Comparison of ENCODE assay signal across 8 cellular contexts in genomic region chr19:4007021-4007835, GRCh38. TPM values are rescaled to one million over a fixed set of nuclear protein-coding genes. Genes with fewer than 3 reads are reported as not detected.
DNase-seq lines count a peak whose midpoint lies in the region; ATAC-seq and TF ChIP-seq lines count a peak whose summit lies in the region.

A gene with protein sequence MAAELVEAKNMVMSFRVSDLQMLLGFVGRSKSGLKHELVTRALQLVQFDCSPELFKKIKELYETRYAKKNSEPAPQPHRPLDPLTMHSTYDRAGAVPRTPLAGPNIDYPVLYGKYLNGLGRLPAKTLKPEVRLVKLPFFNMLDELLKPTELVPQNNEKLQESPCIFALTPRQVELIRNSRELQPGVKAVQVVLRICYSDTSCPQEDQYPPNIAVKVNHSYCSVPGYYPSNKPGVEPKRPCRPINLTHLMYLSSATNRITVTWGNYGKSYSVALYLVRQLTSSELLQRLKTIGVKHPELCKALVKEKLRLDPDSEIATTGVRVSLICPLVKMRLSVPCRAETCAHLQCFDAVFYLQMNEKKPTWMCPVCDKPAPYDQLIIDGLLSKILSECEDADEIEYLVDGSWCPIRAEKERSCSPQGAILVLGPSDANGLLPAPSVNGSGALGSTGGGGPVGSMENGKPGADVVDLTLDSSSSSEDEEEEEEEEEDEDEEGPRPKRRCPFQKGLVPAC (plus strand): TSS chr19:4007736. CDS start chr19:4007761, 25 bp downstream.

- DNase-seq in NCI-H2196 treated with DMSO at 0.1 percent for 48 hours (lab: John Stamatoyannopoulos, UW; ENCODE audit: unreplicated experiment) (peak; percentile 92), mammary epithelial cell (peak; percentile 90), iPS-NIHi7 (ENCODE audit: extremely low spot score) (peak; percentile 100), smooth muscle cell of the brain vasculature (ENCODE audit: low read depth, low spot score) (peak; percentile 88)

- H3K27ac ChIP-seq in ACC112 (ENCODE audit: low read depth, low read length): no peak within 1 kb of the TSS
- peak within 1 kb of the TSS; percentile 8 for H3K27ac ChIP-seq in mammary epithelial cell (ENCODE audit: insufficient read depth, low read depth, low read length)

- H3K36me3 ChIP-seq in ACC112 (ENCODE audit: insufficient read depth, low read length): no peaks in the 10 kb centered on the region
- H3K36me3 ChIP-seq in mammary epithelial cell (ENCODE audit: insufficient read depth, low read length): no peaks in the 10 kb centered on the region

- H4K20me1 ChIP-seq in mammary epithelial cell (ENCODE audit: insufficient read depth, low read length): no peaks in the 10 kb centered on the region

- peak; percentile 56 for ATAC-seq in GM18870 (IDR thresholded peaks at IDR 0.05; ENCODE audit: unreplicated experiment)
- ATAC-seq in HG03108 (IDR thresholded peaks at IDR 0.05; ENCODE audit: unreplicated experiment): peak; percentile 81

- H3K4me1 ChIP-seq in ACC112 (ENCODE audit: control insufficient read depth, insufficient read depth, low read length, unreplicated experiment) (peaks cover 8% of the 10 kb centered on the region), mammary epithelial cell (ENCODE audit: insufficient read depth, low read length) (peaks cover 9% of the 10 kb centered on the region)

- H2AFZ ChIP-seq in ACC112 (ENCODE audit: low read length, unreplicated experiment): peak within 1 kb of the TSS; percentile 75
- H2AFZ ChIP-seq in mammary epithelial cell (ENCODE audit: low read depth, low read length): peak within 1 kb of the TSS; percentile 97

- no peaks in the 10 kb centered on the region for H3K9me3 ChIP-seq in mammary epithelial cell (replicated peaks; ENCODE audit: insufficient read depth, low read length)

- H3K4me3 ChIP-seq in ACC112 (ENCODE audit: low read depth, low read length) (peak within 1 kb of the TSS; percentile 91), WI38 (ENCODE audit: low read depth, low read length) (peak within 1 kb of the TSS; percentile 93), mammary epithelial cell (replicated peaks in 1 of 3; ENCODE audit: insufficient read depth in 1 of 3, low read depth in 2 of 3, low read length in 3 of 3) (peak within 1 kb of the TSS; percentile 89 to 99 (median 90))

- in situ Hi-C loops in mammary epithelial cell (cut with MboI; ENCODE audit: low sequenced_read_pairs in 2 of 2): no loop called here

- TF ChIP-seq CTCF in WI38 (IDR thresholded peaks at IDR 0.05; ENCODE audit: low read depth, low read length) (no peak), mammary epithelial cell (conservative IDR thresholded peaks at IDR 0.05 in 1 of 2, IDR thresholded peaks at IDR 0.05 in 1 of 2; ENCODE audit: extremely low read depth in 1 of 2, insufficient read depth in 1 of 2, low read depth in 1 of 2, low read length in 2 of 2) (peak in 1 of 2 donors; percentile 4)

- 2% methylated on average over 13 of the region's 91 CpGs for WGBS in mammary epithelial cell (ENCODE audit: low coverage, missing lambda C conversion rate)

- peak within 1 kb of the TSS; percentile 96 for H3K4me2 ChIP-seq in mammary epithelial cell (ENCODE audit: insufficient read depth, low read depth, low read length)

- H3K27me3 ChIP-seq in ACC112 (ENCODE audit: insufficient read depth, low read length) (no peaks in the 10 kb centered on the region), mammary epithelial cell (ENCODE audit: insufficient read depth, low read length) (no peaks in the 10 kb centered on the region)

- dilution Hi-C loops in mammary epithelial cell (cut with HindIII; ENCODE audit: low sequenced_read_pairs): no loop called here

- CTCF ChIA-PET in mammary epithelial cell (lab: Charles Lee; ENCODE audit: low non-redundant PET): interaction anchor here (0.6 kb wide), 1 partner anchor 41 kb away, joined by 4 read pairs; no protein-coding TSS in a partner anchor

- H3K9ac ChIP-seq in mammary epithelial cell (ENCODE audit: insufficient read depth, low read length): peak within 1 kb of the TSS; percentile 51

- no TSS peak for BruUV-seq in mammary epithelial cell (replicated peaks; lab: Mats Ljungman, UMichigan)

- H3K79me2 ChIP-seq in ACC112 (ENCODE audit: control insufficient read depth, insufficient read depth, low read length, unreplicated experiment) (peaks cover 36% of the 10 kb centered on the region), mammary epithelial cell (ENCODE audit: insufficient read depth, low read length) (peaks cover 43% of the 10 kb centered on the region)

- intact Hi-C loops in mammary epithelial cell (cut with micrococcal nuclease): loop anchor here (1.0 kb wide), 1 partner anchor 17 kb away; no protein-coding TSS in a partner anchor

RNA-seq across cellular contexts. Expression of the gene that starts here (rescaled TPM):
- total RNA-seq in mammary epithelial cell: 10 to 100 TPM; 20.8 to 29.9 TPM
- 11.5 TPM for polyA plus RNA-seq in mammary epithelial cell
- polyA minus RNA-seq in mammary epithelial cell: 13.7 TPM
